ENCODE assay signal across 8 cellular contexts in the genomic region with DNA sequence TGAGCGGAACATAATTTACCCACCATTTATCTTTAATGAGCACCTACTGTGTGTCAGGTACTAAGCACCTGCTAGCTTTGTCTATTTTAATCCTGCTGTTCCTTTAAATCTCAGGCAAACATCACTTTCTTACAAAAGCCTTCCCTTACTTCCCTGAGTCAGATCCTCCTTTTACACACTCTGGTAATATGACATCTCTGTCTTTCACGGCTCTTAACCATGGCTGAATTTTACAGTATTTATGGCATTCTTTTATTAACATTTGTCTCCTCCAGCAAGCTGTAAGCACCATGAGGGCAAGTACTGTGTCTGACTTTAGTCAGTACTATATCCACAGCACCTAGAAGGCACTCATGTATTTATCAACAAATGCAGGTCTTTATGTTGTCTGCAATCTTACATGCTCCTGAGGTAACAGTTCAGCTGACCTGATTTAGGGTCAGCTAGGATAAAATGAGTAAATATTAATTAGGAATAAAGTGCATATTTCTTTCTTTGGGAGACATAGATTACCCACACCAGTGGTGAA. TPM values are rescaled to one million over a fixed set of nuclear protein-coding genes. Genes with fewer than 3 reads are reported as not detected.
DNase-seq lines count a peak whose midpoint lies in the region; ATAC-seq and TF ChIP-seq lines count a peak whose summit lies in the region.

No MANE protein-coding gene starts in this region.

- H3K4me2 ChIP-seq in smooth muscle cell: no peak overlapping the region

- TF ChIP-seq CTCF in smooth muscle cell (IDR thresholded peaks at IDR 0.05; ENCODE audit: borderline replicate concordance, insufficient read depth, poor library complexity, severe bottlenecking): no peak

- no peaks in the 10 kb centered on the region for H3K27me3 Mint-ChIP-seq in activated T-cell treated with anti-CD3 and anti-CD28 coated beads, Interleukin-2, amount 50 U/mL, for 24 hours
- H3K27me3 Mint-ChIP-seq in activated CD4-positive, alpha-beta memory T cell treated with anti-CD3 and anti-CD28 coated beads, Interleukin-2, amount 10 ng/mL, durations not matched to agents 7 days and 5 days: no peaks in the 10 kb centered on the region
- H3K27me3 Mint-ChIP-seq in stimulated activated naive B cell treated with anti-CD40 and anti-IgM and Interleukin-4, amounts not matched to agents 10 μg/mL and 1 μg/mL and 100 μg/mL, for 72 hours: no peaks in the 10 kb centered on the region

- no peaks in the 10 kb centered on the region for H3K9me3 ChIP-seq in smooth muscle cell (replicated peaks; ENCODE audit: low read depth)

- whole genome bisulfite sequencing in smooth muscle cell (ENCODE audit: low lambda C conversion rate): 90% methylated on average over 2 of the region's 2 CpGs

- H3K9me3 Mint-ChIP-seq in activated T-cell treated with anti-CD3 and anti-CD28 coated beads, Interleukin-2, amount 50 U/mL, for 24 hours: peaks cover 3% of the 10 kb centered on the region
- H3K9me3 Mint-ChIP-seq in activated CD4-positive, alpha-beta memory T cell treated with anti-CD3 and anti-CD28 coated beads, Interleukin-2, amount 10 ng/mL, durations not matched to agents 7 days and 5 days: peaks cover under 1% of the 10 kb centered on the region
- H3K9me3 Mint-ChIP-seq in stimulated activated naive B cell treated with anti-CD40 and anti-IgM and Interleukin-4, amounts not matched to agents 10 μg/mL and 1 μg/mL and 100 μg/mL, for 72 hours: no peaks in the 10 kb centered on the region

- no peaks in the 10 kb centered on the region for H4K20me1 ChIP-seq in smooth muscle cell (ENCODE audit: low read depth)

- CTCF ChIA-PET in activated CD4-positive, alpha-beta memory T cell treated with anti-CD3 and anti-CD28 coated beads, Interleukin-2, amount 10 ng/mL, durations not matched to agents 7 days and 5 days (lab: Charles Lee): interaction anchor here (0.9 to 5.5 kb wide), 13 partner anchors 11 to 351 kb away, joined by 3 to 29 read pairs (median 6); a partner anchor contains a TSS

- intact Hi-C loops in left cardiac atrium (cut with DNase I): no loop called here

- H3K27ac Mint-ChIP-seq in activated T-cell treated with anti-CD3 and anti-CD28 coated beads, Interleukin-2, amount 50 U/mL, for 24 hours: peak overlapping the region; percentile 92
- peak overlapping the region; percentile 83 for H3K27ac Mint-ChIP-seq in activated CD4-positive, alpha-beta memory T cell treated with anti-CD3 and anti-CD28 coated beads, Interleukin-2, amount 10 ng/mL, durations not matched to agents 7 days and 5 days
- peak overlapping the region; percentile 63 for H3K27ac Mint-ChIP-seq in stimulated activated naive B cell treated with anti-CD40 and anti-IgM and Interleukin-4, amounts not matched to agents 10 μg/mL and 1 μg/mL and 100 μg/mL, for 72 hours

- no peak for DNase-seq in activated T-cell treated with anti-CD3 and anti-CD28 coated beads, Interleukin-2, amount 50 U/mL, for 24 hours
- DNase-seq in activated T-cell treated with anti-CD3 and anti-CD28 coated beads, Interleukin-2, amount 50 U/mL, for 48 hours: no peak
- DNase-seq in activated CD4-positive, alpha-beta memory T cell treated with anti-CD3 and anti-CD28 coated beads, Interleukin-2, amount 10 ng/mL, durations not matched to agents 7 days and 5 days: no peak
- no peak for DNase-seq in stimulated activated naive B cell treated with anti-CD40 and anti-IgM and Interleukin-4, amounts not matched to agents 10 μg/mL and 1 μg/mL and 100 μg/mL, for 72 hours
- DNase-seq in HUDEP-2 (lab: John Stamatoyannopoulos, UW; ENCODE audit: unreplicated experiment in 76 of 76) (no peak), smooth muscle cell (lab: John Stamatoyannopoulos, UW; ENCODE audit: unreplicated experiment) (no peak), left cardiac atrium (no peak)

- no peaks in the 10 kb centered on the region for H3K36me3 ChIP-seq in smooth muscle cell (ENCODE audit: low read depth)

- ATAC-seq in HG03108 (IDR thresholded peaks at IDR 0.05; ENCODE audit: unreplicated experiment): peak; percentile 1
- ATAC-seq in stimulated activated naive B cell treated with anti-CD40 and anti-IgM and Interleukin-4, amounts not matched to agents 10 μg/mL and 1 μg/mL and 100 μg/mL, for 72 hours (replicated peaks): peak; percentile 8 to 16
- ATAC-seq in left cardiac atrium: no peak

- H3K9ac ChIP-seq in smooth muscle cell (ENCODE audit: low read depth): no peak overlapping the region

- no peak overlapping the region for H3K4me3 ChIP-seq in smooth muscle cell

- no peaks in the 10 kb centered on the region for H3F3A ChIP-seq in smooth muscle cell (ENCODE audit: low read depth)

- no peaks in the 10 kb centered on the region for H3K36me3 Mint-ChIP-seq in activated T-cell treated with anti-CD3 and anti-CD28 coated beads, Interleukin-2, amount 50 U/mL, for 24 hours (ENCODE audit: low read depth)
- peaks cover 10% of the 10 kb centered on the region for H3K36me3 Mint-ChIP-seq in activated CD4-positive, alpha-beta memory T cell treated with anti-CD3 and anti-CD28 coated beads, Interleukin-2, amount 10 ng/mL, durations not matched to agents 7 days and 5 days (ENCODE audit: low read depth)
- H3K36me3 Mint-ChIP-seq in stimulated activated naive B cell treated with anti-CD40 and anti-IgM and Interleukin-4, amounts not matched to agents 10 μg/mL and 1 μg/mL and 100 μg/mL, for 72 hours: no peaks in the 10 kb centered on the region

- no peak overlapping the region for H2AFZ ChIP-seq in smooth muscle cell (ENCODE audit: low read depth)

- H3K27ac ChIP-seq in smooth muscle cell (ENCODE audit: low read depth): no peak overlapping the region

- no peaks in the 10 kb centered on the region for H3K4me1 ChIP-seq in smooth muscle cell (ENCODE audit: low read depth)

- POLR2A ChIA-PET in activated CD4-positive, alpha-beta memory T cell treated with anti-CD3 and anti-CD28 coated beads, Interleukin-2, amount 10 ng/mL, durations not matched to agents 7 days and 5 days (lab: Charles Lee): interaction anchor here (1.0 to 8.5 kb wide), 16 partner anchors 8 to 94 kb away, joined by 3 to 103 read pairs (median 5); a partner anchor contains a TSS

- H3K79me2 ChIP-seq in smooth muscle cell (ENCODE audit: low read depth): no peaks in the 10 kb centered on the region

- H3K4me1 Mint-ChIP-seq in activated T-cell treated with anti-CD3 and anti-CD28 coated beads, Interleukin-2, amount 50 U/mL, for 24 hours (ENCODE audit: low read depth): peaks cover 84% of the 10 kb centered on the region
- peaks cover 68% of the 10 kb centered on the region for H3K4me1 Mint-ChIP-seq in activated CD4-positive, alpha-beta memory T cell treated with anti-CD3 and anti-CD28 coated beads, Interleukin-2, amount 10 ng/mL, durations not matched to agents 7 days and 5 days
- H3K4me1 Mint-ChIP-seq in stimulated activated naive B cell treated with anti-CD40 and anti-IgM and Interleukin-4, amounts not matched to agents 10 μg/mL and 1 μg/mL and 100 μg/mL, for 72 hours: peaks cover 31 to 60% of the 10 kb centered on the region in 2 donors

- peak overlapping the region; percentile 56 for H3K4me3 Mint-ChIP-seq in activated T-cell treated with anti-CD3 and anti-CD28 coated beads, Interleukin-2, amount 50 U/mL, for 24 hours
- H3K4me3 Mint-ChIP-seq in activated CD4-positive, alpha-beta memory T cell treated with anti-CD3 and anti-CD28 coated beads, Interleukin-2, amount 10 ng/mL, durations not matched to agents 7 days and 5 days: peak overlapping the region; percentile 12
- H3K4me3 Mint-ChIP-seq in stimulated activated naive B cell treated with anti-CD40 and anti-IgM and Interleukin-4, amounts not matched to agents 10 μg/mL and 1 μg/mL and 100 μg/mL, for 72 hours: peak overlapping the region in 1 of 2 donors; percentile 2

- no peaks in the 10 kb centered on the region for H3K27me3 ChIP-seq in smooth muscle cell (ENCODE audit: low read depth)

RNA-seq across cellular contexts. Expression of a gene that starts 33.7 kb away (rescaled TPM):
- 10 to 100 TPM; 90.3 to 91.6 TPM for total RNA-seq in activated CD4-positive, alpha-beta memory T cell treated with anti-CD3 and anti-CD28 coated beads, Interleukin-2, amount 10 ng/mL, durations not matched to agents 7 days and 5 days
- total RNA-seq in smooth muscle cell (84.8 and 136 TPM in 2 replicates), left cardiac atrium (10 to 100 TPM; 61.3 to 69.5 TPM)
- polyA plus RNA-seq in smooth muscle cell: 58.6 and 64.3 TPM in 2 replicates

Comparison
In these comparisons a context has a peak if more than half of its experiments do, and no peak if none do; other contexts are left out.
1. ATAC-seq: peak in HG03108 (single experiment) and stimulated activated naive B cell treated with anti-CD40 and anti-IgM and Interleukin-4, amounts not matched to agents 10 μg/mL and 1 μg/mL and 100 μg/mL, for 72 hours (2 of 2); none in left cardiac atrium (0 of 2).
2. Peak in every context shown above with its lines, with median percentiles within 50 percentile points of each other: H3K27ac Mint-ChIP-seq.